ENCODE assay signal across 8 cellular contexts in genomic region chr7:46932656-46933424, GRCh38.
A peak's percentile ranks its signal among the peaks of the same experiment; 100 is the strongest.
DNase-seq lines count a peak whose midpoint lies in the region; ATAC-seq and TF ChIP-seq lines count a peak whose summit lies in the region.

No MANE protein-coding gene starts in this region.

- peaks cover 4% of the 10 kb centered on the region for H3K9me3 Mint-ChIP-seq in nephron progenitor cell

- H3K27me3 Mint-ChIP-seq in nephron progenitor cell (ENCODE audit: low read depth, poor library complexity), result peaks cover 12% of the 10 kb centered on the region

- H3K27ac Mint-ChIP-seq in nephron progenitor cell, result no peak overlapping the region

- no peaks in the 10 kb centered on the region for H3K9me3 ChIP-seq in SK-N-SH
- H3K9me3 ChIP-seq in stomach, result no peaks in the 10 kb centered on the region
- no peaks in the 10 kb centered on the region; the same call in 1 of the 2 replicates for H3K9me3 ChIP-seq in HAP-1

- peak; percentile 8 for DNase-seq in HPDE6-E6E7 (ENCODE audit: extremely low spot score)
- peak; percentile 81 for DNase-seq in SK-N-SH
- DNase-seq in glomerular visceral epithelial cell (ENCODE audit: extremely low spot score), result peak; percentile 47
- no peak for DNase-seq in stomach
- no peak for DNase-seq in nephron progenitor cell
- no peak for DNase-seq in activated effector memory CD4-positive, alpha-beta T cell treated with anti-CD3 and anti-CD28 coated beads, Interleukin-2, amount 50 U/mL, for 16 hours
- DNase-seq in HAP-1 (ENCODE audit: low spot score in 2 of 2), result no peak

- no peaks in the 10 kb centered on the region for H4K20me1 ChIP-seq in SK-N-SH (ENCODE audit: insufficient read depth)

- TF ChIP-seq RAD21 in SK-N-SH (IDR thresholded peaks at IDR 0.05; ENCODE audit: low read length), result peak; percentile 44

- POLR2A ChIA-PET in SK-N-SH (lab: Yijun Ruan, JAX), result interaction anchor here (0.6 kb wide), 1 partner anchor 100 kb away, joined by 3 read pairs; no protein-coding TSS in a partner anchor

- H2AFZ ChIP-seq in SK-N-SH (ENCODE audit: low read depth), result peak overlapping the region; percentile 57; the same call in 1 of the 2 replicates

- H3K36me3 ChIP-seq in SK-N-SH (replicated peaks in 1 of 2; ENCODE audit: control insufficient read depth in 1 of 2, insufficient read depth in 2 of 2, low read length in 1 of 2), result no peaks in the 10 kb centered on the region
- H3K36me3 ChIP-seq in stomach, result no peaks in the 10 kb centered on the region
- no peaks in the 10 kb centered on the region for H3K36me3 ChIP-seq in HAP-1 (replicated peaks)

- TF ChIP-seq EP300 in SK-N-SH (IDR thresholded peaks at IDR 0.05; ENCODE audit: borderline replicate concordance in 1 of 2, low read depth in 1 of 2, low read length in 1 of 2) (peak; percentile 85 to 95; a peak in 3 of 4 replicates), stomach (IDR thresholded peaks at IDR 0.05) (no peak)

- TF ChIP-seq CTCF in SK-N-SH (IDR thresholded peaks at IDR 0.05) (peak; percentile 65), stomach (IDR thresholded peaks at IDR 0.05) (no peak), nephron progenitor cell (IDR thresholded peaks at IDR 0.05) (no peak)

- peaks cover 22 to 32% of the 10 kb centered on the region in 2 experiments for H3K4me1 ChIP-seq in SK-N-SH (ENCODE audit: control insufficient read depth in 1 of 2, insufficient read depth in 2 of 2, low read depth in 1 of 2, low read length in 1 of 2)
- H3K4me1 ChIP-seq in stomach, result no peaks in the 10 kb centered on the region
- no peaks in the 10 kb centered on the region for H3K4me1 ChIP-seq in HAP-1

- in situ Hi-C loops in HAP-1 (cut with MboI; ENCODE audit: low sequenced_read_pairs), result no loop called here

- peak overlapping the region; percentile 32; the same call in 1 of the 2 replicates for H3K9ac ChIP-seq in SK-N-SH

- H3K27me3 ChIP-seq in SK-N-SH (ENCODE audit: insufficient read depth) (no peaks in the 10 kb centered on the region), stomach (no peaks in the 10 kb centered on the region), HAP-1 (ENCODE audit: low read depth) (no peaks in the 10 kb centered on the region)

- ATAC-seq in HG02763 (IDR thresholded peaks at IDR 0.05; ENCODE audit: unreplicated experiment), result no peak

- no peak overlapping the region for H3K4me3 ChIP-seq in SK-N-SH (ENCODE audit: low read depth in 2 of 2, low read length in 1 of 2)
- H3K4me3 ChIP-seq in stomach, result no peak overlapping the region
- no peak overlapping the region for H3K4me3 ChIP-seq in HAP-1

- H3K36me3 Mint-ChIP-seq in nephron progenitor cell (ENCODE audit: low read depth), result no peaks in the 10 kb centered on the region

- H3K79me2 ChIP-seq in SK-N-SH (ENCODE audit: insufficient read depth), result no peaks in the 10 kb centered on the region

- 18% methylated on average over 7 of the region's 7 CpGs for WGBS in SK-N-SH (ENCODE audit: low lambda C conversion rate)
- 43 to 52% (median 48%) methylated on average over 7 of the region's 7 CpGs for WGBS in stomach, 5 donors

- CTCF ChIA-PET in SK-N-SH (lab: Yijun Ruan, JAX), result interaction anchor here (0.9 to 1.8 kb wide), 5 partner anchors 15 to 1010 kb away, joined by 3 to 4 read pairs (median 3); no protein-coding TSS in a partner anchor

- TF ChIP-seq POLR2A in stomach (IDR thresholded peaks at IDR 0.05), result no peak

- peaks cover 32% of the 10 kb centered on the region for H3K4me1 Mint-ChIP-seq in nephron progenitor cell

- no peaks in the 10 kb centered on the region for H3K9me2 ChIP-seq in SK-N-SH

- intact Hi-C loops in stomach (cut with DNase I; ENCODE audit: low total_unique reads), result no loop called here

- H3K4me2 ChIP-seq in SK-N-SH, result peak overlapping the region; percentile 38

- no peak overlapping the region for H3K4me3 Mint-ChIP-seq in nephron progenitor cell

- peak overlapping the region; percentile 88 for H3K27ac ChIP-seq in SK-N-SH (ENCODE audit: low read depth in 2 of 2, low read length in 1 of 2)
- peak overlapping the region in 3 of 5 donors; percentile 44 to 54 (median 47) for H3K27ac ChIP-seq in stomach

- H3F3A ChIP-seq in SK-N-SH (replicated peaks; ENCODE audit: insufficient read depth), result peaks cover 29% of the 10 kb centered on the region

TF ChIP-seq in SK-N-SH, 30 proteins besides CTCF, POLR2A, EP300 and RAD21 (continues in another document):
- TF ChIP-seq JUND (IDR thresholded peaks at IDR 0.05) (peak; percentile 81), EZH2phosphoT487 (IDR thresholded peaks at IDR 0.05; ENCODE audit: borderline replicate concordance, low read depth) (no peak), YY1 (IDR thresholded peaks at IDR 0.05; ENCODE audit: low read depth) (0 out of 2 replicates have a peak, but pooled peaks have one; percentile 43), GATA2 (CRISPR knock-in tag; IDR thresholded peaks at IDR 0.05) (peak; percentile 94), ELF1 (IDR thresholded peaks at IDR 0.05) (0 out of 2 replicates have a peak, but pooled peaks have one; percentile 16), RXRA (IDR thresholded peaks at IDR 0.05; ENCODE audit: borderline replicate concordance, low read depth) (no peak; the same call in 1 of the 2 replicates), MEF2A (IDR thresholded peaks at IDR 0.05; ENCODE audit: borderline replicate concordance, low read depth) (peak; percentile 35), NFIC (IDR thresholded peaks at IDR 0.05; ENCODE audit: borderline replicate concordance) (peak; percentile 96), SMC3 (IDR thresholded peaks at IDR 0.05; ENCODE audit: low read depth, low read length) (peak; percentile 7; the same call in 1 of the 2 replicates), RFX5 (IDR thresholded peaks at IDR 0.05; ENCODE audit: low read length) (no peak), MXI1 (IDR thresholded peaks at IDR 0.05; ENCODE audit: low read depth, low read length) (peak; percentile 74; the same call in 1 of the 2 replicates), TCF12 (IDR thresholded peaks at IDR 0.05) (peak; percentile 99), FOXM1 (IDR thresholded peaks at IDR 0.05; ENCODE audit: low read depth) (peak; percentile 85), RCOR1 (IDR thresholded peaks at IDR 0.05; ENCODE audit: low read length) (peak; percentile 100), CHD2 (IDR thresholded peaks at IDR 0.05; ENCODE audit: low read length, partially characterized antibody) (peak; percentile 92), POLR2AphosphoS5 (IDR thresholded peaks at IDR 0.05; ENCODE audit: low read depth, low read length) (peak; percentile 83)
- TF ChIP-seq, protein P1, sequence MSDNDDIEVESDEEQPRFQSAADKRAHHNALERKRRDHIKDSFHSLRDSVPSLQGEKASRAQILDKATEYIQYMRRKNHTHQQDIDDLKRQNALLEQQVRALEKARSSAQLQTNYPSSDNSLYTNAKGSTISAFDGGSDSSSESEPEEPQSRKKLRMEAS (IDR thresholded peaks at IDR 0.05; ENCODE audit: low read depth), result peak; percentile 81
- TF ChIP-seq, protein P2, sequence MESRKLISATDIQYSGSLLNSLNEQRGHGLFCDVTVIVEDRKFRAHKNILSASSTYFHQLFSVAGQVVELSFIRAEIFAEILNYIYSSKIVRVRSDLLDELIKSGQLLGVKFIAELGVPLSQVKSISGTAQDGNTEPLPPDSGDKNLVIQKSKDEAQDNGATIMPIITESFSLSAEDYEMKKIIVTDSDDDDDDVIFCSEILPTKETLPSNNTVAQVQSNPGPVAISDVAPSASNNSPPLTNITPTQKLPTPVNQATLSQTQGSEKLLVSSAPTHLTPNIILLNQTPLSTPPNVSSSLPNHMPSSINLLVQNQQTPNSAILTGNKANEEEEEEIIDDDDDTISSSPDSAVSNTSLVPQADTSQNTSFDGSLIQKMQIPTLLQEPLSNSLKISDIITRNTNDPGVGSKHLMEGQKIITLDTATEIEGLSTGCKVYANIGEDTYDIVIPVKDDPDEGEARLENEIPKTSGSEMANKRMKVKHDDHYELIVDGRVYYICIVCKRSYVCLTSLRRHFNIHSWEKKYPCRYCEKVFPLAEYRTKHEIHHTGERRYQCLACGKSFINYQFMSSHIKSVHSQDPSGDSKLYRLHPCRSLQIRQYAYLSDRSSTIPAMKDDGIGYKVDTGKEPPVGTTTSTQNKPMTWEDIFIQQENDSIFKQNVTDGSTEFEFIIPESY (IDR thresholded peaks at IDR 0.05; ENCODE audit: borderline replicate concordance, low read depth), result peak; percentile 39; the same call in 1 of the 2 replicates
- TF ChIP-seq, protein P3, sequence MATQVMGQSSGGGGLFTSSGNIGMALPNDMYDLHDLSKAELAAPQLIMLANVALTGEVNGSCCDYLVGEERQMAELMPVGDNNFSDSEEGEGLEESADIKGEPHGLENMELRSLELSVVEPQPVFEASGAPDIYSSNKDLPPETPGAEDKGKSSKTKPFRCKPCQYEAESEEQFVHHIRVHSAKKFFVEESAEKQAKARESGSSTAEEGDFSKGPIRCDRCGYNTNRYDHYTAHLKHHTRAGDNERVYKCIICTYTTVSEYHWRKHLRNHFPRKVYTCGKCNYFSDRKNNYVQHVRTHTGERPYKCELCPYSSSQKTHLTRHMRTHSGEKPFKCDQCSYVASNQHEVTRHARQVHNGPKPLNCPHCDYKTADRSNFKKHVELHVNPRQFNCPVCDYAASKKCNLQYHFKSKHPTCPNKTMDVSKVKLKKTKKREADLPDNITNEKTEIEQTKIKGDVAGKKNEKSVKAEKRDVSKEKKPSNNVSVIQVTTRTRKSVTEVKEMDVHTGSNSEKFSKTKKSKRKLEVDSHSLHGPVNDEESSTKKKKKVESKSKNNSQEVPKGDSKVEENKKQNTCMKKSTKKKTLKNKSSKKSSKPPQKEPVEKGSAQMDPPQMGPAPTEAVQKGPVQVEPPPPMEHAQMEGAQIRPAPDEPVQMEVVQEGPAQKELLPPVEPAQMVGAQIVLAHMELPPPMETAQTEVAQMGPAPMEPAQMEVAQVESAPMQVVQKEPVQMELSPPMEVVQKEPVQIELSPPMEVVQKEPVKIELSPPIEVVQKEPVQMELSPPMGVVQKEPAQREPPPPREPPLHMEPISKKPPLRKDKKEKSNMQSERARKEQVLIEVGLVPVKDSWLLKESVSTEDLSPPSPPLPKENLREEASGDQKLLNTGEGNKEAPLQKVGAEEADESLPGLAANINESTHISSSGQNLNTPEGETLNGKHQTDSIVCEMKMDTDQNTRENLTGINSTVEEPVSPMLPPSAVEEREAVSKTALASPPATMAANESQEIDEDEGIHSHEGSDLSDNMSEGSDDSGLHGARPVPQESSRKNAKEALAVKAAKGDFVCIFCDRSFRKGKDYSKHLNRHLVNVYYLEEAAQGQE (IDR thresholded peaks at IDR 0.05; ENCODE audit: low read depth, low read length), result no peak
- TF ChIP-seq, protein P4, sequence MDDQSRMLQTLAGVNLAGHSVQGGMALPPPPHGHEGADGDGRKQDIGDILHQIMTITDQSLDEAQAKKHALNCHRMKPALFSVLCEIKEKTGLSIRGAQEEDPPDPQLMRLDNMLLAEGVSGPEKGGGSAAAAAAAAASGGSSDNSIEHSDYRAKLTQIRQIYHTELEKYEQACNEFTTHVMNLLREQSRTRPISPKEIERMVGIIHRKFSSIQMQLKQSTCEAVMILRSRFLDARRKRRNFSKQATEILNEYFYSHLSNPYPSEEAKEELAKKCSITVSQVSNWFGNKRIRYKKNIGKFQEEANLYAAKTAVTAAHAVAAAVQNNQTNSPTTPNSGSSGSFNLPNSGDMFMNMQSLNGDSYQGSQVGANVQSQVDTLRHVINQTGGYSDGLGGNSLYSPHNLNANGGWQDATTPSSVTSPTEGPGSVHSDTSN (IDR thresholded peaks at IDR 0.05), result peak; percentile 89

Comparison
In these comparisons a context has a peak if more than half of its experiments do, and no peak if none do; other contexts are left out.
1. DNase-seq: peak in HPDE6-E6E7 (single experiment), SK-N-SH (single experiment) and glomerular visceral epithelial cell (single experiment); none in stomach (single experiment), nephron progenitor cell (single experiment), activated effector memory CD4-positive, alpha-beta T cell treated with anti-CD3 and anti-CD28 coated beads, Interleukin-2, amount 50 U/mL, for 16 hours (single experiment) and HAP-1 (0 of 2).